33 cellular contexts compared by ENCODE assay signal in the genomic region with DNA sequence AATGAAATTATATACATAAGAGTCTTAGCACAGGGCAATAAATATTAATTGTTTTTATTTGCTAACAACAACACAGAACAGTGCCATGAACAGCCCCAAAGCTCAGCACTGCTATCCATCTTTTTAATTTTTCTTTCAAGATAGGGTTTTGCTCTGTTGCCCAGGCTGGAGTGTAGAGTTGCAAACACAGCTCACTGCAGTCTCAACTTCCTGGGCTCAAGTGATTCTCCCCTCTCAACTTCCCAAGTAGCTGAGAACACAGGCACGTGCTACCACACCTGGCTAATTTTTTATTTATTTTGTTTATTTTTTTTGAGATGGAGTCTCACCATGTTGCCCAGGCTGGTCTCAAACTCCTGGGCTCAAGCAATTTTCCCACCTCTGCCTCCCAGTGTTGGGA.
"Had no signal": no experiment of that assay in that cellular context is flagged by ENCODE, and none has a peak within 500 bp of the region (broad histone marks: within the 10 kb centered on the region; RNA-seq: fewer than 3 reads in every experiment).

No MANE protein-coding gene starts in this region.

- H3K4me3 Mint-ChIP-seq: activated CD4-positive, alpha-beta memory T cell treated with anti-CD3 and anti-CD28 coated beads for 36 hours; activated CD4-positive, alpha-beta T cell treated with anti-CD3 and anti-CD28 coated beads for 36 hours; activated CD4-positive, alpha-beta T cell treated with anti-CD3 and anti-CD28 coated beads, Interleukin-2, amount 10 ng/mL, durations not matched to agents 24 days and 14 days; activated CD8-positive, alpha-beta memory T cell treated with anti-CD3 and anti-CD28 coated beads, Interleukin-2, amount 10 ng/mL, durations not matched to agents 7 days and 5 days; activated CD8-positive, alpha-beta T cell treated with anti-CD3 and anti-CD28 coated beads, Interleukin-2, amount 10 ng/mL, durations not matched to agents 7 days and 5 days; activated naive CD4-positive, alpha-beta T cell treated with anti-CD3 and anti-CD28 coated beads for 36 hours; activated naive CD4-positive, alpha-beta T cell treated with anti-CD3 and anti-CD28 coated beads, Interleukin-2, amount 50 U/mL, for 24 hours; activated naive CD8-positive, alpha-beta T cell treated with anti-CD3 and anti-CD28 coated beads for 36 hours; activated naive CD8-positive, alpha-beta T cell treated with anti-CD3 and anti-CD28 coated beads, Interleukin-2, amount 50 U/mL, for 24 hours; activated T-helper 1 cell treated with anti-CD3 and anti-CD28 coated beads, Interleukin-12 subunit alpha, Interleukin-12 subunit beta, Interleukin-2, Interleukin-4 antibody, amounts not matched to agents 30 ng/mL and 10 ng/mL and 1 ng/mL, durations not matched to agents 14 hours and 24 hours and 36 hours; dendritic cell treated with granulocyte-macrophage colony-stimulating factor and Interleukin-4, amounts not matched to agents 40 ng/mL and 50 ng/mL, for 4 days; endodermal cell had no signal

- H3K9me3 ChIP-seq: adrenal gland, body of pancreas, esophagus muscularis mucosa, gastrocnemius medialis, heart left ventricle had no signal

- H3K4me1 ChIP-seq: adrenal gland, foreskin keratinocyte had no signal

- H3K4me1 Mint-ChIP-seq: activated CD4-positive, alpha-beta T cell treated with anti-CD3 and anti-CD28 coated beads for 36 hours; activated CD4-positive, alpha-beta T cell treated with anti-CD3 and anti-CD28 coated beads, Interleukin-2, amount 10 ng/mL, durations not matched to agents 24 days and 14 days; activated CD8-positive, alpha-beta memory T cell treated with anti-CD3 and anti-CD28 coated beads, Interleukin-2, amount 10 ng/mL, durations not matched to agents 7 days and 5 days; activated naive CD4-positive, alpha-beta T cell treated with anti-CD3 and anti-CD28 coated beads, Interleukin-2, amount 50 U/mL, for 24 hours; activated naive CD8-positive, alpha-beta T cell treated with anti-CD3 and anti-CD28 coated beads for 36 hours; activated naive CD8-positive, alpha-beta T cell treated with anti-CD3 and anti-CD28 coated beads, Interleukin-2, amount 50 U/mL, for 24 hours; endodermal cell had no signal

- DNase-seq: activated CD4-positive, alpha-beta memory T cell treated with anti-CD3 and anti-CD28 coated beads for 36 hours; activated CD4-positive, alpha-beta T cell treated with anti-CD3 and anti-CD28 coated beads for 36 hours; activated CD4-positive, alpha-beta T cell treated with anti-CD3 and anti-CD28 coated beads, Interleukin-2, amount 10 ng/mL, durations not matched to agents 24 days and 14 days; activated CD4-positive, CD25-positive, alpha-beta regulatory T cell; activated CD4-positive, CD25-positive, alpha-beta regulatory T cell treated with anti-CD3 and anti-CD28 coated beads, Interleukin-2, amount 50 U/mL, for 72 hours; activated CD8-positive, alpha-beta memory T cell treated with anti-CD3 and anti-CD28 coated beads, Interleukin-2, amount 10 ng/mL, durations not matched to agents 7 days and 5 days; activated CD8-positive, alpha-beta memory T cell treated with anti-CD3 and anti-CD28 coated beads, Interleukin-2, amount 50 U/mL, for 4 hours; activated CD8-positive, alpha-beta T cell treated with anti-CD3 and anti-CD28 coated beads, Interleukin-2, amount 10 ng/mL, durations not matched to agents 7 days and 5 days; activated effector memory CD4-positive, alpha-beta T cell treated with anti-CD3 and anti-CD28 coated beads, Interleukin-2, amount 50 U/mL, for 16 hours; activated naive CD4-positive, alpha-beta T cell treated with anti-CD3 and anti-CD28 coated beads for 36 hours; activated naive CD8-positive, alpha-beta T cell treated with anti-CD3 and anti-CD28 coated beads for 36 hours; activated naive CD8-positive, alpha-beta T cell treated with anti-CD3 and anti-CD28 coated beads, Interleukin-2, amount 50 U/mL, for 24 hours; activated T-cell treated with anti-CD3 and anti-CD28 coated beads, Interleukin-2, amount 50 U/mL, for 1 hour; activated T-cell treated with anti-CD3 and anti-CD28 coated beads, Interleukin-2, amount 50 U/mL, for 48 hours; adrenal gland; amygdala; aorta; body of pancreas; caudate nucleus; dorsolateral prefrontal cortex; effector memory CD4-positive, alpha-beta T cell; endodermal cell; erythroblast; foreskin keratinocyte; gastrocnemius medialis; glutamatergic neuron; heart left ventricle; T-helper 2 cell had no signal

- H3K27ac Mint-ChIP-seq: activated CD4-positive, alpha-beta memory T cell treated with anti-CD3 and anti-CD28 coated beads for 36 hours; activated CD4-positive, alpha-beta T cell treated with anti-CD3 and anti-CD28 coated beads for 36 hours; activated CD4-positive, alpha-beta T cell treated with anti-CD3 and anti-CD28 coated beads, Interleukin-2, amount 10 ng/mL, durations not matched to agents 24 days and 14 days; activated CD8-positive, alpha-beta memory T cell treated with anti-CD3 and anti-CD28 coated beads, Interleukin-2, amount 10 ng/mL, durations not matched to agents 7 days and 5 days; activated CD8-positive, alpha-beta T cell treated with anti-CD3 and anti-CD28 coated beads, Interleukin-2, amount 10 ng/mL, durations not matched to agents 7 days and 5 days; activated naive CD4-positive, alpha-beta T cell treated with anti-CD3 and anti-CD28 coated beads for 36 hours; activated naive CD4-positive, alpha-beta T cell treated with anti-CD3 and anti-CD28 coated beads, Interleukin-2, amount 50 U/mL, for 24 hours; activated naive CD8-positive, alpha-beta T cell treated with anti-CD3 and anti-CD28 coated beads for 36 hours; activated naive CD8-positive, alpha-beta T cell treated with anti-CD3 and anti-CD28 coated beads, Interleukin-2, amount 50 U/mL, for 24 hours; activated T-helper 1 cell treated with anti-CD3 and anti-CD28 coated beads, Interleukin-12 subunit alpha, Interleukin-12 subunit beta, Interleukin-2, Interleukin-4 antibody, amounts not matched to agents 30 ng/mL and 10 ng/mL and 1 ng/mL, durations not matched to agents 14 hours and 24 hours and 36 hours; activated T-helper 2 cell treated with anti-CD3 and anti-CD28 coated beads, Interferon-gamma antibody, Interleukin-2, Interleukin-4, amounts not matched to agents 10 μg/mL and 5 μg/mL and 100 μg/mL, durations not matched to agents 14 hours and 24 hours and 36 hours; dendritic cell treated with granulocyte-macrophage colony-stimulating factor and Interleukin-4, amounts not matched to agents 40 ng/mL and 50 ng/mL, for 4 days; endodermal cell had no signal

- H3K27ac ChIP-seq: adrenal gland, dorsolateral prefrontal cortex, foreskin keratinocyte, gastrocnemius medialis had no signal

- H3K9me3 Mint-ChIP-seq: activated CD4-positive, alpha-beta memory T cell treated with anti-CD3 and anti-CD28 coated beads for 36 hours; activated CD4-positive, alpha-beta T cell treated with anti-CD3 and anti-CD28 coated beads, Interleukin-2, amount 10 ng/mL, durations not matched to agents 24 days and 14 days; activated naive CD4-positive, alpha-beta T cell treated with anti-CD3 and anti-CD28 coated beads for 36 hours; activated naive CD4-positive, alpha-beta T cell treated with anti-CD3 and anti-CD28 coated beads, Interleukin-2, amount 50 U/mL, for 24 hours; activated naive CD8-positive, alpha-beta T cell treated with anti-CD3 and anti-CD28 coated beads for 36 hours; activated naive CD8-positive, alpha-beta T cell treated with anti-CD3 and anti-CD28 coated beads, Interleukin-2, amount 50 U/mL, for 24 hours; activated T-helper 1 cell treated with anti-CD3 and anti-CD28 coated beads, Interleukin-12 subunit alpha, Interleukin-12 subunit beta, Interleukin-2, Interleukin-4 antibody, amounts not matched to agents 30 ng/mL and 10 ng/mL and 1 ng/mL, durations not matched to agents 14 hours and 24 hours and 36 hours; activated T-helper 2 cell treated with anti-CD3 and anti-CD28 coated beads, Interferon-gamma antibody, Interleukin-2, Interleukin-4, amounts not matched to agents 10 μg/mL and 5 μg/mL and 100 μg/mL, durations not matched to agents 14 hours and 24 hours and 36 hours; dendritic cell treated with granulocyte-macrophage colony-stimulating factor and Interleukin-4, amounts not matched to agents 40 ng/mL and 50 ng/mL, for 4 days; endodermal cell had no signal

- H3K4me3 ChIP-seq: adrenal gland, body of pancreas, dorsolateral prefrontal cortex, esophagus muscularis mucosa, gastrocnemius medialis, heart left ventricle had no signal

- H3K27me3 ChIP-seq: adrenal gland, body of pancreas, esophagus muscularis mucosa, gastrocnemius medialis had no signal

- H3K36me3 ChIP-seq: adrenal gland, esophagus muscularis mucosa, gastrocnemius medialis, heart left ventricle had no signal

- H3K36me3 Mint-ChIP-seq: activated CD4-positive, alpha-beta memory T cell treated with anti-CD3 and anti-CD28 coated beads for 36 hours; activated CD8-positive, alpha-beta memory T cell treated with anti-CD3 and anti-CD28 coated beads, Interleukin-2, amount 10 ng/mL, durations not matched to agents 7 days and 5 days; activated naive CD4-positive, alpha-beta T cell treated with anti-CD3 and anti-CD28 coated beads, Interleukin-2, amount 50 U/mL, for 24 hours; activated naive CD8-positive, alpha-beta T cell treated with anti-CD3 and anti-CD28 coated beads for 36 hours had no signal
